20 cellular contexts compared by ENCODE assay signal in the genomic region with DNA sequence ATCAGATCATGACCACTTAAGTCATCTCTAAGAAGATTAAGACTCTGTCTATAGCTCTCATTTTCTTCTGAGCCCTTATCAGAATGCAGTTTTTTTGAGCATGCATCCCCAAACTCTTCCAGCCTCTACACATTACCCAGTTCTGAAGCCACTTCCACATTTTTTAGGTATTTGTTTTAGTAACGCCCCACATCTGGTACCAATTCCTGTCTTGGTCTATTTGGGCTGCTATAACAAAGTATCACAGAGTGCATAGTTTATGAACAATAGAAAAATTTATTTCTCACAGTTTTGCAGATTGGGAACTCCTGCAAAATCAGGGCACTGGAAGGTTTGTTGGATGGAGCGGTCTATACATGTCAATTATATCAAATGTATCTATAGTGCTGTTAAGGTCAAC.
DNase-seq lines count a peak whose midpoint lies in the region; ATAC-seq and TF ChIP-seq lines count a peak whose summit lies in the region.
"Had no signal": no experiment of that assay in that cellular context is flagged by ENCODE, and none has a peak within 500 bp of the region (broad histone marks: within the 10 kb centered on the region; RNA-seq: fewer than 3 reads in every experiment).

No MANE protein-coding gene starts in this region.

- H3K9me3 ChIP-seq in GM23248 (ENCODE audit: low read depth), result no peaks in the 10 kb centered on the region
- H3K9me3 ChIP-seq in neuron (ENCODE audit: low read length), result no peaks in the 10 kb centered on the region
- H3K9me3 ChIP-seq: A549, BLaER1, Caco-2, HAP-1 had no signal

- H3K36me3 ChIP-seq in GM23248 (ENCODE audit: low read depth) (no peaks in the 10 kb centered on the region), neuron (ENCODE audit: insufficient read depth, low read length) (no peaks in the 10 kb centered on the region)
- H3K36me3 ChIP-seq: BLaER1, HAP-1 had no signal

- H3K9ac ChIP-seq in GM23248, result no peak overlapping the region
- H3K9ac ChIP-seq: BLaER1 had no signal

- H3K79me2 ChIP-seq in GM23248 (ENCODE audit: insufficient read depth), result no peaks in the 10 kb centered on the region

- in situ Hi-C loops in GM23248 (cut with MboI), result no loop called here

- no peaks in the 10 kb centered on the region for H3F3A ChIP-seq in GM23248 (ENCODE audit: insufficient read depth)

- H3K4me3 ChIP-seq in AG10803 (ENCODE audit: low read length) (no peak overlapping the region), GM23248 (no peak overlapping the region), neuron (ENCODE audit: low read length) (no peak overlapping the region)
- H3K4me3 ChIP-seq: A549, BLaER1, GM12878, HAP-1 had no signal

- DNase-seq in AG10803 (ENCODE audit: low read depth) (peak; percentile 28), GM23248 (peak; percentile 20), fibroblast of gingiva (ENCODE audit: low read depth) (peak; percentile 27), NCI-H524 treated with DMSO at 0.1 percent for 48 hours (lab: John Stamatoyannopoulos, UW) (no peak)
- no peak for DNase-seq in activated naive CD4-positive, alpha-beta T cell treated with Interleukin-2 at 50 U/mL for 16 hours
- DNase-seq: 8988T; ACHN; Caco-2; CD4-positive, CD25-positive, alpha-beta regulatory T cell; CD8-positive, alpha-beta T cell; DND-41; GOT3; HFFc6 had no signal

- no peaks in the 10 kb centered on the region for H3K9me2 ChIP-seq in GM23248 (ENCODE audit: insufficient read depth)

- TF ChIP-seq CTCF in AG10803 (conservative IDR thresholded peaks at IDR 0.05; ENCODE audit: low read length), result no peak

- H3K4me2 ChIP-seq in GM23248 (ENCODE audit: unreplicated experiment), result no peak overlapping the region
- H3K4me2 ChIP-seq: A549, BLaER1 had no signal

- no peak overlapping the region for H2AFZ ChIP-seq in GM23248
- H2AFZ ChIP-seq in neuron (ENCODE audit: low read depth, low read length), result peak overlapping the region; percentile 38

- H3K27ac ChIP-seq in GM23248, result no peak overlapping the region
- H3K27ac ChIP-seq: A549, BLaER1, C4-2B had no signal

- no peaks in the 10 kb centered on the region for H4K20me1 ChIP-seq in GM23248 (ENCODE audit: insufficient read depth)
- H4K20me1 ChIP-seq: BLaER1 had no signal

- no peak for ATAC-seq in HG03457 (IDR thresholded peaks at IDR 0.05; ENCODE audit: unreplicated experiment)
- ATAC-seq: A549; CD8-positive, alpha-beta T cell; GM12878 had no signal

- H3K4me1 ChIP-seq in GM23248 (ENCODE audit: insufficient read depth) (peaks cover 15% of the 10 kb centered on the region), neuron (ENCODE audit: insufficient read depth, low read length) (peaks cover 9% of the 10 kb centered on the region)
- H3K4me1 ChIP-seq: A549, BLaER1, Caco-2 had no signal

- 37 to 47% methylated on average over 2 of the region's 2 CpGs for WGBS in GM23248 (ENCODE audit: low coverage in 1 of 2, low lambda C conversion rate in 2 of 2, missing lambda C conversion rate in 2 of 2), 2 experiments

- H3K27me3 ChIP-seq in GM23248 (replicated peaks; ENCODE audit: insufficient read depth) (no peaks in the 10 kb centered on the region), neuron (ENCODE audit: insufficient read depth, low read length) (no peaks in the 10 kb centered on the region)
- H3K27me3 ChIP-seq: BLaER1 had no signal

Comparison
In these comparisons a context has a peak if more than half of its experiments do, and no peak if none do; other contexts are left out.
1. DNase-seq: peak in AG10803 (single experiment), GM23248 (single experiment) and fibroblast of gingiva (single experiment); none in activated naive CD4-positive, alpha-beta T cell treated with Interleukin-2 at 50 U/mL for 16 hours (single experiment) and NCI-H524 treated with DMSO at 0.1 percent for 48 hours (single experiment).